Comparison of ENCODE assay signal across 20 cellular contexts in the genomic region with DNA sequence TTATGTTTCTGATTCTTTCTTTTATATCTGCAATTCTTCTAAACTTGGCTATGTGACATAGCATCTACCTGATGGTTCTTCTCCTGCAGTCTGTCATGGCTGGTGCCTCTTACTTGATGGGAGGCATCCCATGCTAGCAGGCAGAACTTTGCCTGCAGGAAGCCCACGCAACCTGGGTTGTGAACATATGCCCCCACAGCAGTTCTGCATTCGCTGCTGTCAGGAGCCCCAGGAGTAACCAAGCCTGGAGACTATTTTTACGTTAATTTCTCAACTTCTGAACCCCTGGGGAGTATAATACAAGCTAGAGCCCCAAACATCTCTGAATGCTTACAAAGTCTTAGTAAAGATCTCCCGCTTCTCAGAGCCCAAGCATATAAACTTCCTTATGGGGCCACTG. TPM values are rescaled to one million over a fixed set of nuclear protein-coding genes. Genes with fewer than 3 reads are reported as not detected.
DNase-seq lines count a peak whose midpoint lies in the region; ATAC-seq, FAIRE-seq and TF ChIP-seq lines count a peak whose summit lies in the region.
"Had no signal": no experiment of that assay in that cellular context is flagged by ENCODE, and none has a peak within 500 bp of the region (broad histone marks: within the 10 kb centered on the region; RNA-seq: fewer than 3 reads in every experiment).

No MANE protein-coding gene starts in this region.

- TSS peak; percentile 44 for BruUV-seq in GM12878 (replicated peaks; lab: Mats Ljungman, UMichigan)

- intact Hi-C loops in GM12878 (cut with micrococcal nuclease; ENCODE audit: unreplicated experiment) = no loop called here

- H3K27me3 ChIP-seq in BLaER1 (no peaks in the 10 kb centered on the region), GM23338 (ENCODE audit: insufficient read depth) (no peaks in the 10 kb centered on the region), GM12878 (replicated peaks in 1 of 2; ENCODE audit: control insufficient read depth in 2 of 2, insufficient read depth in 2 of 2, low read length in 1 of 2) (no peaks in the 10 kb centered on the region), lung (ENCODE audit: control insufficient read depth, insufficient read depth) (no peaks in the 10 kb centered on the region)
- H3K27me3 ChIP-seq: neural progenitor cell, testis, uterus had no signal

- H3K4me1 ChIP-seq in BLaER1 (0 out of 2 replicates have a peak, but pooled peaks cover 17% of the 10 kb centered on the region), GM23338 (ENCODE audit: insufficient read depth) (peaks cover 13% of the 10 kb centered on the region), GM12878 (ENCODE audit: control insufficient read depth, insufficient read depth, low read length) (no peaks in the 10 kb centered on the region), lung (ENCODE audit: control insufficient read depth in 2 of 2, insufficient read depth in 2 of 2, low read length in 2 of 2) (peaks cover 0 to 8% of the 10 kb centered on the region in 2 donors)

- ATAC-seq in GM23338 (peak; percentile 57), GM12878 (no peak), lung (ENCODE audit: insufficient read depth, low FRiP score) (peak; percentile 5), GM18498 (IDR thresholded peaks at IDR 0.05; ENCODE audit: unreplicated experiment) (no peak), GM21825 (IDR thresholded peaks at IDR 0.05; ENCODE audit: unreplicated experiment) (no peak)

- H4K20me1 ChIP-seq in BLaER1 (peaks cover 100% of the 10 kb centered on the region), GM23338 (replicated peaks; ENCODE audit: insufficient read depth) (peaks cover 92% of the 10 kb centered on the region), GM12878 (ENCODE audit: control insufficient read depth, insufficient read depth) (peaks cover 7% of the 10 kb centered on the region)

- no peaks in the 10 kb centered on the region for H3K9me3 Mint-ChIP-seq in GM23338
- H3K9me3 Mint-ChIP-seq: brain; CD4-positive, CD25-positive, alpha-beta regulatory T cell; neural progenitor cell had no signal

- 66% methylated on average over 4 of the region's 4 CpGs for WGBS in GM12878 (ENCODE audit: insufficient coverage, insufficient replicate concordance, low lambda C conversion rate, missing lambda C conversion rate)
- 96 to 97% methylated on average over 4 of the region's 4 CpGs for WGBS in lung, 2 donors

- H3K27me3 Mint-ChIP-seq in GM23338 (ENCODE audit: insufficient read depth, low read depth, poor library complexity) = peaks cover 3% of the 10 kb centered on the region
- H3K27me3 Mint-ChIP-seq: brain; CD4-positive, CD25-positive, alpha-beta regulatory T cell had no signal

- H3K79me2 ChIP-seq in GM23338 (replicated peaks; ENCODE audit: insufficient read depth) = peaks cover 100% of the 10 kb centered on the region
- peaks cover 35% of the 10 kb centered on the region for H3K79me2 ChIP-seq in GM12878 (ENCODE audit: control insufficient read depth, insufficient read depth, low read length)

- no peak overlapping the region for H2AFZ ChIP-seq in GM23338
- H2AFZ ChIP-seq in GM12878 (ENCODE audit: control insufficient read depth, low read depth, low read length) = no peak overlapping the region
- H2AFZ ChIP-seq: neural progenitor cell, parathyroid adenoma had no signal

- RAD21 ChIA-PET in GM12878 (lab: Charles Lee; ENCODE audit: unreplicated experiment) = no interaction called here

- H3K4me1 Mint-ChIP-seq in GM23338 = peaks cover 13% of the 10 kb centered on the region
- H3K4me1 Mint-ChIP-seq: neural progenitor cell had no signal

- DNase-seq in GM23338 (ENCODE audit: low spot score) (no peak), GM12878 (ENCODE audit: low read depth, low spot score) (no peak), lung (ENCODE audit: low spot score) (no peak)
- DNase-seq in activated CD4-positive, CD25-positive, alpha-beta regulatory T cell (lab: John Stamatoyannopoulos, UW) = no peak
- DNase-seq: activated CD4-positive, alpha-beta T cell treated with anti-CD3 and anti-CD28 coated beads, Interleukin-2, amount 50 U/mL, for 48 hours; activated T-cell treated with anti-CD3 and anti-CD28 coated beads for 4 hours; CD4-positive, CD25-positive, alpha-beta regulatory T cell; NCI-H2029; NCI-H526; NK-92 treated with Interleukin-12 subunit alpha and Interleukin-12 subunit beta, amount 100 ng/mL, for 24 hours; SHP77 treated with DMSO at 0.1 percent for 48 hours; stimulated activated naive CD4-positive, alpha-beta T cell treated with Interleukin-2 at 50 U/mL for 16 hours; testis; uterus had no signal

- POLR2A ChIA-PET in GM12878 (lab: Charles Lee) = no interaction called here

- TF ChIP-seq POLR2A in GM12878 (IDR thresholded peaks at IDR 0.05; ENCODE audit: low read depth, low read length) = no peak

- no peak overlapping the region for H3K4me3 Mint-ChIP-seq in GM23338
- H3K4me3 Mint-ChIP-seq: brain, neural progenitor cell had no signal

- no peaks in the 10 kb centered on the region for H3K9me2 ChIP-seq in GM23338 (ENCODE audit: insufficient read depth)

- TF ChIP-seq CTCF in GM23338 (conservative IDR thresholded peaks at IDR 0.05; ENCODE audit: low read depth in 2 of 2) (no peak), GM12878 (IDR thresholded peaks at IDR 0.05 in 2 of 3, conservative IDR thresholded peaks at IDR 0.05 in 1 of 3; ENCODE audit: control insufficient read depth in 2 of 3, extremely low read depth in 1 of 3, insufficient read depth in 1 of 3, low read depth in 3 of 3, low read length in 3 of 3) (no peak), lung (IDR thresholded peaks at IDR 0.05; ENCODE audit: control extremely low read depth, extremely low read depth) (no peak)

- no peak for TF ChIP-seq EP300 in GM12878 (IDR thresholded peaks at IDR 0.05; ENCODE audit: borderline replicate concordance in 1 of 2, control insufficient read depth in 1 of 2, low read depth in 2 of 2, low read length in 2 of 2)

- H3K27ac ChIP-seq in BLaER1 (no peak overlapping the region), GM23338 (ENCODE audit: low read depth) (no peak overlapping the region), GM12878 (ENCODE audit: control insufficient read depth, insufficient read depth) (no peak overlapping the region), lung (ENCODE audit: low read depth in 1 of 2, low read length in 1 of 2) (no peak overlapping the region)
- H3K27ac ChIP-seq: neural progenitor cell, parathyroid adenoma, uterus had no signal

- no peak for TF ChIP-seq RAD21 in GM12878 (IDR thresholded peaks at IDR 0.05; ENCODE audit: insufficient read depth, low read depth, low read length)

- H3K27ac Mint-ChIP-seq in GM23338 = no peak overlapping the region
- H3K27ac Mint-ChIP-seq: neural progenitor cell had no signal

- H3K36me3 ChIP-seq in BLaER1 (peaks cover 96% of the 10 kb centered on the region), GM23338 (ENCODE audit: insufficient read depth) (peaks cover 35% of the 10 kb centered on the region), GM12878 (ENCODE audit: control insufficient read depth in 2 of 2, insufficient read depth in 2 of 2, low read length in 1 of 2) (peaks cover 8 to 52% of the 10 kb centered on the region in 2 experiments), lung (ENCODE audit: control insufficient read depth in 2 of 2, insufficient read depth in 2 of 2, low read length in 2 of 2) (peaks cover 13 to 32% of the 10 kb centered on the region in 2 donors)
- H3K36me3 ChIP-seq: uterus had no signal

- no peak for FAIRE-seq in GM12878 (lab: Jason Lieb, UNC)

- H3K4me2 ChIP-seq in BLaER1 = no peak overlapping the region
- peak overlapping the region; percentile 58; the same call in 1 of the 2 replicates for H3K4me2 ChIP-seq in GM23338
- no peak overlapping the region for H3K4me2 ChIP-seq in GM12878 (ENCODE audit: control insufficient read depth, insufficient read depth)
- H3K4me2 ChIP-seq: neural progenitor cell had no signal

- in situ Hi-C loops in GM12878 (cut with MboI) = no loop called here

- H3K36me3 Mint-ChIP-seq in GM23338 (ENCODE audit: low read depth) = peaks cover 85% of the 10 kb centered on the region

- H3K9ac ChIP-seq in BLaER1 = 0 out of 2 replicates have a peak overlapping the region, but pooled peaks have one; percentile 11
- no peak overlapping the region for H3K9ac ChIP-seq in GM12878 (ENCODE audit: control insufficient read depth, insufficient read depth, low read length)
- H3K9ac ChIP-seq: parathyroid adenoma had no signal

- H3K4me3 ChIP-seq in BLaER1 (no peak overlapping the region), GM23338 (no peak overlapping the region), GM12878 (no peak overlapping the region), lung (no peak overlapping the region)
- H3K4me3 ChIP-seq: neural progenitor cell, testis, uterus had no signal

- H3K9me3 ChIP-seq in BLaER1 = no peaks in the 10 kb centered on the region
- H3K9me3 ChIP-seq in GM12878 (replicated peaks; ENCODE audit: control insufficient read depth, insufficient read depth, low read length) = no peaks in the 10 kb centered on the region
- H3K9me3 ChIP-seq in lung (ENCODE audit: control insufficient read depth in 2 of 2, insufficient read depth in 1 of 2, low read length in 1 of 2) = no peaks in the 10 kb centered on the region
- H3K9me3 ChIP-seq: testis, uterus had no signal

- CTCF ChIA-PET in GM12878 (lab: Yijun Ruan, JAX) = no interaction called here

- SMC1A ChIA-PET in GM12878 (lab: Charles Lee; ENCODE audit: uncharacterized antibody, unreplicated experiment) = no interaction called here

- 0 out of 2 replicates have a peak, but pooled peaks cover 6% of the 10 kb centered on the region for H3F3A ChIP-seq in GM23338 (replicated peaks; ENCODE audit: low read depth)

RNA-seq across cellular contexts. Expression of a gene that starts 12.1 kb away (rescaled TPM):
- 70.5 and 76.8 TPM in 2 replicates for total RNA-seq in GM23338 (2014; rRNA removed; shearing (Covaris generic))
- polyA plus RNA-seq in GM23338 (2016; fragmentation: Nextera tagmentation; extraction: Ambion mirVana) (18.8 and 19.1 TPM in 2 replicates), GM12878 (2011; rRNA removed) (39.5 and 66.9 TPM in 2 replicates), GM12878 (2014; fragmentation: Illumina TruSeq; extraction: Trizol) (41.9 and 47.1 TPM in 2 replicates), GM12878 (2014; fragmentation: Nextera tagmentation; extraction: Ambion mirVana) (1 to 10 TPM; 3.5 to 4.1 TPM), GM12878 (2014; rRNA removed) (65.7 and 68.4 TPM in 2 replicates), GM12878 (2016; fragmentation: Nextera tagmentation; extraction: Ambion mirVana) (10 to 100 TPM; 43.9 to 44.7 TPM), lung (10 to 100 TPM; 20.4 to 43.8 TPM)
- 24.0 and 28.2 TPM in 2 replicates for total RNA-seq in GM12878 (2013; cell fraction: nucleolus; rRNA removed)
- total RNA-seq in GM12878 (2014; rRNA removed) (64.3 and 74.2 TPM in 2 replicates), GM12878 (2014; rRNA removed; fragmentation: Illumina TruSeq; extraction: Trizol) (32.3 and 34.7 TPM in 2 replicates), GM12878 (2021) (77.3 and 77.9 TPM in 2 replicates), lung (10 to 100 TPM; 36.4 to 79.7 TPM)
- 33.6 TPM for polyA plus RNA-seq in GM12878 (2011; ENCODE audit: low read depth)
- 97.6 and 110 TPM in 2 replicates for polyA plus RNA-seq in GM12878 (2011; cell fraction: cytosol; rRNA removed)
- polyA plus RNA-seq in GM12878 (2011; cell fraction: nucleus; rRNA removed) = 76.0 and 88.2 TPM in 2 replicates
- polyA plus RNA-seq in GM12878 (2012) = 48.4 and 48.8 TPM in 2 replicates
- polyA minus RNA-seq in GM12878 (2011; rRNA and poly(A)+ RNA removed) = 61.9 and 73.3 TPM in 2 replicates
- 28.1 and 30.7 TPM in 2 replicates for polyA minus RNA-seq in GM12878 (2011; cell fraction: cytosol; rRNA and poly(A)+ RNA removed)
- polyA minus RNA-seq in GM12878 (2011; cell fraction: nucleus; rRNA and poly(A)+ RNA removed) = 12.6 and 21.0 TPM in 2 replicates

RNA-seq across cellular contexts. Expression of a gene that starts 23.9 kb away (rescaled TPM):
- 95.5 and 99.2 TPM in 2 replicates for total RNA-seq in GM23338 (2014; rRNA removed; shearing (Covaris generic))
- 33.4 and 39.8 TPM in 2 replicates for polyA plus RNA-seq in GM23338 (2016; fragmentation: Nextera tagmentation; extraction: Ambion mirVana)
- 59.8 and 65.8 TPM in 2 replicates for total RNA-seq in GM12878 (2013; cell fraction: nucleolus; rRNA removed)
- 26.4 and 31.9 TPM in 2 replicates for total RNA-seq in GM12878 (2014; rRNA removed)
- 18.2 and 19.9 TPM in 2 replicates for total RNA-seq in GM12878 (2014; rRNA removed; fragmentation: Illumina TruSeq; extraction: Trizol)
- total RNA-seq in GM12878 (2021) = 24.9 and 25.0 TPM in 2 replicates
- 15.4 TPM for polyA plus RNA-seq in GM12878 (2011; ENCODE audit: low read depth)
- polyA plus RNA-seq in GM12878 (2011; rRNA removed) = 55.6 and 60.3 TPM in 2 replicates
- polyA plus RNA-seq in GM12878 (2011; cell fraction: cytosol; rRNA removed) = 53.1 and 58.9 TPM in 2 replicates
- polyA plus RNA-seq in GM12878 (2011; cell fraction: nucleus; rRNA removed) = 26.3 and 38.6 TPM in 2 replicates
- 19.4 and 24.8 TPM in 2 replicates for polyA plus RNA-seq in GM12878 (2012)
- 22.7 and 26.1 TPM in 2 replicates for polyA plus RNA-seq in GM12878 (2014; fragmentation: Illumina TruSeq; extraction: Trizol)
- polyA plus RNA-seq in GM12878 (2014; fragmentation: Nextera tagmentation; extraction: Ambion mirVana) = 10 to 100 TPM; 12.3 to 16.4 TPM
- 26.8 and 27.5 TPM in 2 replicates for polyA plus RNA-seq in GM12878 (2014; rRNA removed)
- 10 to 100 TPM; 33.2 to 34.9 TPM for polyA plus RNA-seq in GM12878 (2016; fragmentation: Nextera tagmentation; extraction: Ambion mirVana)
- 55.1 and 89.8 TPM in 2 replicates for polyA minus RNA-seq in GM12878 (2011; rRNA and poly(A)+ RNA removed)
- polyA minus RNA-seq in GM12878 (2011; cell fraction: cytosol; rRNA and poly(A)+ RNA removed) = 21.6 and 24.7 TPM in 2 replicates
- 15.0 and 25.9 TPM in 2 replicates for polyA minus RNA-seq in GM12878 (2011; cell fraction: nucleus; rRNA and poly(A)+ RNA removed)
- 10 to 100 TPM; 66.0 to 93.6 TPM for total RNA-seq in lung
- 10 to 100 TPM; 23.4 to 84.7 TPM for polyA plus RNA-seq in lung

Comparison
In these comparisons a context has a peak if more than half of its experiments do, and no peak if none do; other contexts are left out.
1. ATAC-seq: peak in GM23338 (single experiment) and lung (single experiment); none in GM12878 (single experiment), GM18498 (single experiment) and GM21825 (single experiment).